ENCODE assay signal across 2 cellular contexts in genomic region chr1:245380790-245381535, GRCh38.
A peak's percentile ranks its signal among the peaks of the same experiment; 100 is the strongest.
TF ChIP-seq lines count a peak whose summit lies in the region.

No MANE protein-coding gene starts in this region.

TF ChIP-seq in Ishikawa, 13 proteins besides CTCF, POLR2A, EP300 and RAD21:
- TF ChIP-seq REST (IDR thresholded peaks at IDR 0.05; ENCODE audit: low read depth) (no peak), TCF12 (IDR thresholded peaks at IDR 0.05; ENCODE audit: low read depth) (no peak), CEBPB (IDR thresholded peaks at IDR 0.05) (no peak), TAF1 (IDR thresholded peaks at IDR 0.05; ENCODE audit: low read depth) (no peak), EGR1 (IDR thresholded peaks at IDR 0.05) (no peak), NFIC (IDR thresholded peaks at IDR 0.05) (no peak), ZBTB7A (IDR thresholded peaks at IDR 0.05; ENCODE audit: low read depth) (no peak), CREB1 (IDR thresholded peaks at IDR 0.05; ENCODE audit: low read depth) (no peak), YY1 (IDR thresholded peaks at IDR 0.05; ENCODE audit: low read depth) (no peak), FOXM1 (IDR thresholded peaks at IDR 0.05; ENCODE audit: borderline replicate concordance, low read depth) (no peak), MAX (IDR thresholded peaks at IDR 0.05) (no peak)

TF ChIP-seq in K562, 482 proteins besides CTCF, POLR2A, EP300 and RAD21 (continued from another document):
- TF ChIP-seq ZNF407 (IDR thresholded peaks at IDR 0.05; ENCODE audit: low read depth) (no peak), CC2D1A (IDR thresholded peaks at IDR 0.05) (0 out of 2 replicates have a peak, but pooled peaks have one; percentile 15), ZNF384 (IDR thresholded peaks at IDR 0.05; ENCODE audit: low read depth, low read length) (peak; percentile 95), SMC3 (conservative IDR thresholded peaks at IDR 0.05; ENCODE audit: insufficient read depth, low read depth, low read length) (peak; percentile 50; the same call in 1 of the 2 replicates), ARID2 (IDR thresholded peaks at IDR 0.05) (0 out of 2 replicates have a peak, but pooled peaks have one; percentile 20)
- TF ChIP-seq, protein P1, sequence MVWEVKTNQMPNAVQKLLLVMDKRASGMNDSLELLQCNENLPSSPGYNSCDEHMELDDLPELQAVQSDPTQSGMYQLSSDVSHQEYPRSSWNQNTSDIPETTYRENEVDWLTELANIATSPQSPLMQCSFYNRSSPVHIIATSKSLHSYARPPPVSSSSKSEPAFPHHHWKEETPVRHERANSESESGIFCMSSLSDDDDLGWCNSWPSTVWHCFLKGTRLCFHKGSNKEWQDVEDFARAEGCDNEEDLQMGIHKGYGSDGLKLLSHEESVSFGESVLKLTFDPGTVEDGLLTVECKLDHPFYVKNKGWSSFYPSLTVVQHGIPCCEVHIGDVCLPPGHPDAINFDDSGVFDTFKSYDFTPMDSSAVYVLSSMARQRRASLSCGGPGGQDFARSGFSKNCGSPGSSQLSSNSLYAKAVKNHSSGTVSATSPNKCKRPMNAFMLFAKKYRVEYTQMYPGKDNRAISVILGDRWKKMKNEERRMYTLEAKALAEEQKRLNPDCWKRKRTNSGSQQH (CRISPR knock-in tag; IDR thresholded peaks at IDR 0.05), result no peak
